27 cellular contexts compared by ENCODE assay signal in genomic region chr2:79260848-79261247, GRCh38.
"Had no signal": no experiment of that assay in that cellular context is flagged by ENCODE, and none has a peak within 500 bp of the region (broad histone marks: within the 10 kb centered on the region; RNA-seq: fewer than 3 reads in every experiment).

No MANE protein-coding gene starts in this region.

- H3K9me3 ChIP-seq: colonic mucosa, esophagus squamous epithelium, gastroesophageal sphincter, heart left ventricle had no signal

- H3K27ac ChIP-seq: colonic mucosa, coronary artery, dorsolateral prefrontal cortex, epithelial cell of prostate, esophagus squamous epithelium, foreskin keratinocyte, gastrocnemius medialis, gastroesophageal sphincter, heart left ventricle, heart right ventricle had no signal

- H3K27me3 ChIP-seq: colonic mucosa, dorsolateral prefrontal cortex, esophagus squamous epithelium, foreskin keratinocyte, gastrocnemius medialis, gastroesophageal sphincter, heart left ventricle, heart right ventricle had no signal

- H3K4me1 ChIP-seq: colonic mucosa, esophagus squamous epithelium, foreskin keratinocyte, gastrocnemius medialis, gastroesophageal sphincter, heart left ventricle, heart right ventricle had no signal

- H3K4me3 ChIP-seq: colonic mucosa, coronary artery, dorsolateral prefrontal cortex, esophagus squamous epithelium, gastrocnemius medialis, gastroesophageal sphincter, heart left ventricle, heart right ventricle had no signal

- FAIRE-seq: colon, endometrium, endothelial cell of umbilical vein, frontal cortex had no signal

- H3K36me3 ChIP-seq: colonic mucosa, esophagus squamous epithelium, gastrocnemius medialis, gastroesophageal sphincter, heart left ventricle, heart right ventricle had no signal

- DNase-seq: colonic mucosa; cortex of kidney; dermis blood vessel endothelial cell; dorsolateral prefrontal cortex; effector CD4-positive, alpha-beta T cell; effector CD8-positive, alpha-beta T cell; effector memory CD4-positive, alpha-beta T cell; effector memory CD8-positive, alpha-beta T cell; endodermal cell; erythroblast; esophagus squamous epithelium; foreskin fibroblast; foreskin keratinocyte; foreskin melanocyte; gastrocnemius medialis; glutamatergic neuron; head of caudate nucleus; heart left ventricle; heart right ventricle had no signal

- ATAC-seq: effector memory CD8-positive, alpha-beta T cell; esophagus mucosa; foreskin keratinocyte; gastrocnemius medialis; gastroesophageal sphincter; heart left ventricle; heart right ventricle had no signal
